In the genomic region with DNA sequence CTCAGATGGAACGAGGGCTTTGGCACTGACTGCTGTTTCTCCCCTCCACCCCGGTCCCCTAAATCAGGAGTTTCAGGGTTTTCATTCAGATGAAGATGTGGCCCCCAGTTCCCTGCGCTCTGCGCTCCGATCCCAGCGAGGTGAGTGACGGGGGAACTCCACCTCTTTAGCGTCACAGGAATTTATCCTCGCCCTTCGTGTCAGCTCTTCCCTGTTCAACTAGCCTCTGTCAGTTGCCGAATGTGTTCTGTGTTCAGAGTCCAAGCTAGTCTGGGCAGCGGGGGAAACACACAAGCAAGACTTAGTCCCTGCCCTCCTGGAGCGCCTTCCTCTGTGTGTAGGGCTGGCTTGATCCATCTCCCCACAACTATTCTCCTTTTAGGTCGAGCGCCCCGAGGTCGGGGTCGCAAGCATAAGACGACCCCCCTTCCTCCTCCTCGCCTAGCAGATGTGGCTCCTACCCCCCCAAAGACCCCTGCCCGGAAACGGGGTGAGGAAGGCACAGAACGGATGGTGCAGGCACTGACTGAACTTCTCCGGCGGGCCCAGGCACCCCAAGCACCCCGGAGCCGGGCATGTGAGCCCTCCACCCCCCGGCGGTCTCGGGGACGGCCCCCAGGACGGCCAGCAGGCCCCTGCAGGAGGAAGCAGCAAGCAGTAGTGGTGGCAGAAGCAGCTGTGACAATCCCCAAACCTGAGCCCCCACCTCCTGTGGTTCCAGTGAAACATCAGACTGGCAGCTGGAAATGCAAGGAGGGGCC, we compare ENCODE assay signal across 9 cellular contexts. TPM values are rescaled to one million over a fixed set of nuclear protein-coding genes. Genes with fewer than 3 reads are reported as not detected.
DNase-seq lines count a peak whose midpoint lies in the region; ATAC-seq lines count a peak whose summit lies in the region.
"Had no signal": no experiment of that assay in that cellular context is flagged by ENCODE, and none has a peak within 500 bp of the region (broad histone marks: within the 10 kb centered on the region; RNA-seq: fewer than 3 reads in every experiment).

No MANE protein-coding gene starts in this region.

- H3K36me3 Mint-ChIP-seq in activated naive CD4-positive, alpha-beta T cell treated with anti-CD3 and anti-CD28 coated beads for 36 hours (ENCODE audit: low read depth): peaks cover 59% of the 10 kb centered on the region
- H3K36me3 Mint-ChIP-seq in activated T-helper 2 cell treated with anti-CD3 and anti-CD28 coated beads, Interferon-gamma antibody, Interleukin-2, Interleukin-4, amounts not matched to agents 10 μg/mL and 5 μg/mL and 100 μg/mL, durations not matched to agents 14 hours and 24 hours and 36 hours (ENCODE audit: low read depth): peaks cover 76% of the 10 kb centered on the region

- H3K27ac ChIP-seq in subcutaneous abdominal adipose tissue (ENCODE audit: low read depth, low read length): no peak overlapping the region

- H3K36me3 ChIP-seq in subcutaneous abdominal adipose tissue (ENCODE audit: control insufficient read depth in 5 of 5, insufficient read depth in 5 of 5, low read length in 5 of 5): peaks cover 0 to 49% (median 40%) of the 10 kb centered on the region in 5 donors

- no peaks in the 10 kb centered on the region for H3K27me3 ChIP-seq in subcutaneous abdominal adipose tissue (ENCODE audit: control insufficient read depth in 5 of 5, insufficient read depth in 4 of 5, low read length in 5 of 5)

- H3K9me3 ChIP-seq in iPS-18c (ENCODE audit: control insufficient read depth, insufficient read depth, low read length): no peaks in the 10 kb centered on the region
- no peaks in the 10 kb centered on the region for H3K9me3 ChIP-seq in subcutaneous abdominal adipose tissue (ENCODE audit: control insufficient read depth in 5 of 5, low read length in 5 of 5)

- H3K4me1 ChIP-seq in subcutaneous abdominal adipose tissue (ENCODE audit: control insufficient read depth in 5 of 5, insufficient read depth in 5 of 5, low read length in 5 of 5): peaks cover 6 to 35% (median 28%) of the 10 kb centered on the region in 5 donors

- no peaks in the 10 kb centered on the region for H3K27me3 Mint-ChIP-seq in activated naive CD4-positive, alpha-beta T cell treated with anti-CD3 and anti-CD28 coated beads for 36 hours (ENCODE audit: low read depth)
- no peaks in the 10 kb centered on the region for H3K27me3 Mint-ChIP-seq in activated T-helper 2 cell treated with anti-CD3 and anti-CD28 coated beads, Interferon-gamma antibody, Interleukin-2, Interleukin-4, amounts not matched to agents 10 μg/mL and 5 μg/mL and 100 μg/mL, durations not matched to agents 14 hours and 24 hours and 36 hours (ENCODE audit: low read depth)

- intact Hi-C loops in activated naive CD4-positive, alpha-beta T cell treated with anti-CD3 and anti-CD28 coated beads for 36 hours (cut with micrococcal nuclease): loop anchor here (5.0 to 10.0 kb wide), 2 partner anchors 333 to 395 kb away; a partner anchor contains a TSS
- intact Hi-C loops in activated T-helper 2 cell treated with anti-CD3 and anti-CD28 coated beads, Interferon-gamma antibody, Interleukin-2, Interleukin-4, amounts not matched to agents 10 μg/mL and 5 μg/mL and 100 μg/mL, durations not matched to agents 14 hours and 24 hours and 36 hours (cut with micrococcal nuclease): loop anchor here (5.0 kb wide), 1 partner anchor 452 kb away; a partner anchor contains a TSS

- CTCF ChIA-PET in activated naive CD4-positive, alpha-beta T cell treated with anti-CD3 and anti-CD28 coated beads for 36 hours (lab: Charles Lee): interaction anchor here (0.7 to 1.5 kb wide), 5 partner anchors 18 to 100 kb away, joined by 3 to 13 read pairs (median 3); no protein-coding TSS in a partner anchor

- peaks cover 18% of the 10 kb centered on the region for H3K4me1 Mint-ChIP-seq in activated naive CD4-positive, alpha-beta T cell treated with anti-CD3 and anti-CD28 coated beads for 36 hours (ENCODE audit: low read depth)
- H3K4me1 Mint-ChIP-seq in activated T-helper 2 cell treated with anti-CD3 and anti-CD28 coated beads, Interferon-gamma antibody, Interleukin-2, Interleukin-4, amounts not matched to agents 10 μg/mL and 5 μg/mL and 100 μg/mL, durations not matched to agents 14 hours and 24 hours and 36 hours (ENCODE audit: low read depth): peaks cover 22% of the 10 kb centered on the region

- no peak for DNase-seq in activated naive CD4-positive, alpha-beta T cell treated with anti-CD3 and anti-CD28 coated beads for 36 hours
- no peak for DNase-seq in activated naive CD4-positive, alpha-beta T cell treated with Interleukin-2 at 50 U/mL for 16 hours
- no peak for DNase-seq in activated T-helper 2 cell treated with anti-CD3 and anti-CD28 coated beads, Interferon-gamma antibody, Interleukin-2, Interleukin-4, amounts not matched to agents 10 μg/mL and 5 μg/mL and 100 μg/mL, durations not matched to agents 14 hours and 24 hours and 36 hours (ENCODE audit: low spot score)
- DNase-seq in NCI-H128 (lab: John Stamatoyannopoulos, UW; ENCODE audit: unreplicated experiment): no peak
- no peak for DNase-seq in amniotic stem cell (lab: John Stamatoyannopoulos, UW)
- DNase-seq: left colon had no signal

- H3K27ac Mint-ChIP-seq in activated naive CD4-positive, alpha-beta T cell treated with anti-CD3 and anti-CD28 coated beads for 36 hours: peak overlapping the region; percentile 74
- H3K27ac Mint-ChIP-seq in activated T-helper 2 cell treated with anti-CD3 and anti-CD28 coated beads, Interferon-gamma antibody, Interleukin-2, Interleukin-4, amounts not matched to agents 10 μg/mL and 5 μg/mL and 100 μg/mL, durations not matched to agents 14 hours and 24 hours and 36 hours: peak overlapping the region; percentile 85

- peak overlapping the region; percentile 93 for H3K4me3 Mint-ChIP-seq in activated naive CD4-positive, alpha-beta T cell treated with anti-CD3 and anti-CD28 coated beads for 36 hours
- peak overlapping the region; percentile 94 for H3K4me3 Mint-ChIP-seq in activated T-helper 2 cell treated with anti-CD3 and anti-CD28 coated beads, Interferon-gamma antibody, Interleukin-2, Interleukin-4, amounts not matched to agents 10 μg/mL and 5 μg/mL and 100 μg/mL, durations not matched to agents 14 hours and 24 hours and 36 hours (ENCODE audit: low read depth)

- peak overlapping the region in 4 of 5 donors; percentile 85 to 91 (median 88) for H3K9ac ChIP-seq in subcutaneous abdominal adipose tissue (ENCODE audit: low read length in 5 of 5)

- H3K4me3 ChIP-seq in iPS-18c (ENCODE audit: insufficient read depth, low read depth, low read length) (peak overlapping the region; percentile 89), subcutaneous abdominal adipose tissue (ENCODE audit: low read depth in 1 of 5, low read length in 5 of 5) (peak overlapping the region; percentile 67 to 89 (median 77))

- ATAC-seq in HG02981 (IDR thresholded peaks at IDR 0.05; ENCODE audit: unreplicated experiment): no peak
- ATAC-seq: left colon had no signal

- H3K9me3 Mint-ChIP-seq in activated naive CD4-positive, alpha-beta T cell treated with anti-CD3 and anti-CD28 coated beads for 36 hours: no peaks in the 10 kb centered on the region
- H3K9me3 Mint-ChIP-seq in activated T-helper 2 cell treated with anti-CD3 and anti-CD28 coated beads, Interferon-gamma antibody, Interleukin-2, Interleukin-4, amounts not matched to agents 10 μg/mL and 5 μg/mL and 100 μg/mL, durations not matched to agents 14 hours and 24 hours and 36 hours: no peaks in the 10 kb centered on the region

RNA-seq across cellular contexts. Expression of a gene that starts 1.8 kb away (rescaled TPM):
- 10 to 100 TPM; 62.0 to 65.8 TPM for total RNA-seq in activated naive CD4-positive, alpha-beta T cell treated with anti-CD3 and anti-CD28 coated beads for 36 hours
- total RNA-seq in activated T-helper 2 cell treated with anti-CD3 and anti-CD28 coated beads, Interferon-gamma antibody, Interleukin-2, Interleukin-4, amounts not matched to agents 10 μg/mL and 5 μg/mL and 100 μg/mL, durations not matched to agents 14 hours and 24 hours and 36 hours: 58.4 and 63.3 TPM in 2 replicates

RNA-seq across cellular contexts. Expression of a gene that starts 15.2 kb away (rescaled TPM):
- 100 to 1,000 TPM; 174 to 181 TPM for total RNA-seq in activated naive CD4-positive, alpha-beta T cell treated with anti-CD3 and anti-CD28 coated beads for 36 hours
- total RNA-seq in activated T-helper 2 cell treated with anti-CD3 and anti-CD28 coated beads, Interferon-gamma antibody, Interleukin-2, Interleukin-4, amounts not matched to agents 10 μg/mL and 5 μg/mL and 100 μg/mL, durations not matched to agents 14 hours and 24 hours and 36 hours: 231 and 234 TPM in 2 replicates

RNA-seq across cellular contexts. Expression of a gene that starts 22.7 kb away (rescaled TPM):
- total RNA-seq in activated naive CD4-positive, alpha-beta T cell treated with anti-CD3 and anti-CD28 coated beads for 36 hours: 10 to 100 TPM; 51.0 to 52.8 TPM
- 136 and 138 TPM in 2 replicates for total RNA-seq in activated T-helper 2 cell treated with anti-CD3 and anti-CD28 coated beads, Interferon-gamma antibody, Interleukin-2, Interleukin-4, amounts not matched to agents 10 μg/mL and 5 μg/mL and 100 μg/mL, durations not matched to agents 14 hours and 24 hours and 36 hours

RNA-seq across cellular contexts. Expression of a gene that starts 25.6 kb away (rescaled TPM):
- 10 to 100 TPM; 41.8 to 44.2 TPM for total RNA-seq in activated naive CD4-positive, alpha-beta T cell treated with anti-CD3 and anti-CD28 coated beads for 36 hours
- 27.4 and 30.8 TPM in 2 replicates for total RNA-seq in activated T-helper 2 cell treated with anti-CD3 and anti-CD28 coated beads, Interferon-gamma antibody, Interleukin-2, Interleukin-4, amounts not matched to agents 10 μg/mL and 5 μg/mL and 100 μg/mL, durations not matched to agents 14 hours and 24 hours and 36 hours

RNA-seq across cellular contexts. Expression of a gene that starts 25.9 kb away (rescaled TPM):
- 10 to 100 TPM; 32.4 to 37.7 TPM for total RNA-seq in activated naive CD4-positive, alpha-beta T cell treated with anti-CD3 and anti-CD28 coated beads for 36 hours
- total RNA-seq in activated T-helper 2 cell treated with anti-CD3 and anti-CD28 coated beads, Interferon-gamma antibody, Interleukin-2, Interleukin-4, amounts not matched to agents 10 μg/mL and 5 μg/mL and 100 μg/mL, durations not matched to agents 14 hours and 24 hours and 36 hours: 45.1 and 46.9 TPM in 2 replicates
